Comparison of ENCODE assay signal across 18 cellular contexts in the genomic region with DNA sequence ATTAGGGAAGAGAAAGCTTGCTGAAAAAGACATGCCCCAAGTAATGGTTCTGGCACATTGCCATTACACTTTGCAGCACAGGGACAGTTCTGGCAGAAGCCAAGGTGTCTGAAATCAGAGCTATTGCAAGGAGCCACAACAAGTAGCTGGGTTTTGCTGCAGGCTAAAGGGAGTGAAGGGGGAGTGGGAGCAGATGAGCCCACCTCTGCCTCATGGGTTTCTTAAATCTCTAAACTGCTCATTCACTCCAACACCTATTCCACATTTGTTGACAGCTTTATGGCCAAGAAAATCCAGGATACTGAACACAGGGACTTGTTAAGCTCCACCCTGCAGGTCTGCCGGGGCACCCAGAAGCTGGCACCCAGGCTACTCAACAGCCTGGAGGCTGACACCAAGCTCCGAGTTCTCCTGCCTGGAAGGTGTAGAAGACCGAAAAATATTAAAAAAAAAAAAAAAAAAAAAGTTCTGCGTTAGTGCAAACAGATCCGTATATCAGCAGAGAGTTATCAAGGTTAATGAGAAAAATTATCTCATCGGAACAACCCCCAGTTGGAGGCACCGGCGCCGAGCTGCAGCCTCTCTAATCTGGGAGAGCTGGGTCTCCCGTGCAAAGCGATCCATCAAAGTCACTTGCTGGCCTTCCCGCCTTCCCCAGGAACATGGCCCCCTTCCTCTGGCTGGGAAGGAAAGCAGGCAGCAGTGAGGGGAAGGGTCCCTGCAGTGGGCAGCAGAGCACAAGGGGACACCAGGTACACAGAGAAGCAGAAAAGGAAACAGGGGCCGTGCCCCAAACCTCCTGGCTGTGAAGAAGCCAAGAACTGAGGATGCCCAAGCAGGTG.
DNase-seq lines count a peak whose midpoint lies in the region; ATAC-seq and TF ChIP-seq lines count a peak whose summit lies in the region.
"Had no signal": no experiment of that assay in that cellular context is flagged by ENCODE, and none has a peak within 500 bp of the region (broad histone marks: within the 10 kb centered on the region; RNA-seq: fewer than 3 reads in every experiment).

No MANE protein-coding gene starts in this region.

- CTCF ChIA-PET in SK-N-SH (lab: Yijun Ruan, JAX), result interaction anchor here (0.7 kb wide), 1 partner anchor 141 kb away, joined by 3 read pairs; no protein-coding TSS in a partner anchor

- TF ChIP-seq CTCF in SK-N-SH (IDR thresholded peaks at IDR 0.05) (no peak), mucosa of descending colon (IDR thresholded peaks at IDR 0.05) (no peak)

- H3K27ac ChIP-seq in SK-N-SH (ENCODE audit: low read depth in 2 of 2, low read length in 1 of 2), result peak overlapping the region in 1 of 2 experiments; percentile 58; a peak in 1 of 4 replicates
- H3K27ac ChIP-seq: 22Rv1, C4-2B, dorsolateral prefrontal cortex, upper lobe of left lung had no signal

- no peak overlapping the region for H3K9ac ChIP-seq in SK-N-SH

- H3K4me3 ChIP-seq in SK-N-SH (ENCODE audit: low read depth in 2 of 2, low read length in 1 of 2), result no peak overlapping the region
- H3K4me3 ChIP-seq in mucosa of descending colon, result no peak overlapping the region
- H3K4me3 ChIP-seq: dorsolateral prefrontal cortex, upper lobe of left lung had no signal

- peak; percentile 70 for ATAC-seq in mucosa of descending colon
- ATAC-seq in GM21381 (IDR thresholded peaks at IDR 0.05; ENCODE audit: unreplicated experiment), result no peak

- H3K4me1 ChIP-seq in SK-N-SH (ENCODE audit: control insufficient read depth in 1 of 2, insufficient read depth in 2 of 2, low read depth in 1 of 2, low read length in 1 of 2) (peaks cover 8 to 13% of the 10 kb centered on the region in 2 experiments; a peak in 2 of 4 replicates), mucosa of descending colon (ENCODE audit: low read depth) (peaks cover 7% of the 10 kb centered on the region)
- H3K4me1 ChIP-seq: upper lobe of left lung had no signal

- no peaks in the 10 kb centered on the region for H4K20me1 ChIP-seq in SK-N-SH (ENCODE audit: insufficient read depth)

- DNase-seq in DMS153 treated with DMSO at 0.1 percent for 48 hours (lab: John Stamatoyannopoulos, UW; ENCODE audit: unreplicated experiment), result peak; percentile 15
- no peak for DNase-seq in DMS153 (lab: John Stamatoyannopoulos, UW)
- DNase-seq in NCI-H1694 treated with DMSO at 0.1 percent for 48 hours (lab: John Stamatoyannopoulos, UW), result peak; percentile 14
- no peak for DNase-seq in SK-N-SH
- DNase-seq in mucosa of descending colon, result peak; percentile 16 to 50 (median 42)
- DNase-seq in NCI-H524 treated with DMSO at 0.1 percent for 48 hours (lab: John Stamatoyannopoulos, UW), result no peak
- no peak for DNase-seq in HuH-7.5 (ENCODE audit: low spot score)
- DNase-seq: activated CD8-positive, alpha-beta memory T cell treated with anti-CD3 and anti-CD28 coated beads, Interleukin-2, amount 50 U/mL, for 4 hours; activated naive CD4-positive, alpha-beta T cell treated with anti-CD3 and anti-CD28 coated beads, Interleukin-2, amount 10 ng/mL, durations not matched to agents 7 days and 5 days; dorsolateral prefrontal cortex; H9; IMR-90; stimulated activated naive CD4-positive, alpha-beta T cell treated with Interleukin-2 at 50 U/mL for 16 hours; T1000 had no signal

- no peaks in the 10 kb centered on the region for H3K79me2 ChIP-seq in SK-N-SH (ENCODE audit: insufficient read depth)

- H3K4me2 ChIP-seq in SK-N-SH, result no peak overlapping the region

- H3K36me3 ChIP-seq in SK-N-SH (replicated peaks in 1 of 2; ENCODE audit: control insufficient read depth in 1 of 2, insufficient read depth in 2 of 2, low read length in 1 of 2) (no peaks in the 10 kb centered on the region), mucosa of descending colon (ENCODE audit: low read depth) (no peaks in the 10 kb centered on the region)
- H3K36me3 ChIP-seq: upper lobe of left lung had no signal

- POLR2A ChIA-PET in SK-N-SH (lab: Yijun Ruan, JAX), result interaction anchor here (1.1 kb wide), 1 partner anchor 123 kb away, joined by 3 read pairs; no protein-coding TSS in a partner anchor

- H3K9me3 ChIP-seq in SK-N-SH (no peaks in the 10 kb centered on the region), mucosa of descending colon (no peaks in the 10 kb centered on the region)
- H3K9me3 ChIP-seq: upper lobe of left lung had no signal

- TF ChIP-seq RAD21 in SK-N-SH (IDR thresholded peaks at IDR 0.05; ENCODE audit: low read length), result no peak

- no peaks in the 10 kb centered on the region for H3K27me3 ChIP-seq in SK-N-SH (ENCODE audit: insufficient read depth)
- H3K27me3 ChIP-seq: dorsolateral prefrontal cortex, upper lobe of left lung had no signal

- WGBS in SK-N-SH (ENCODE audit: low lambda C conversion rate), result 91% methylated on average over 13 of the region's 13 CpGs

- peaks cover 12% of the 10 kb centered on the region for H3F3A ChIP-seq in SK-N-SH (replicated peaks; ENCODE audit: insufficient read depth)

- no peak overlapping the region for H2AFZ ChIP-seq in SK-N-SH (ENCODE audit: low read depth)

- TF ChIP-seq EP300 in SK-N-SH (IDR thresholded peaks at IDR 0.05; ENCODE audit: borderline replicate concordance in 1 of 2, low read depth in 1 of 2, low read length in 1 of 2), result no peak

- intact Hi-C loops in mucosa of descending colon (cut with DNase I, micrococcal nuclease), result no loop called here

- H3K9me2 ChIP-seq in SK-N-SH, result no peaks in the 10 kb centered on the region

TF ChIP-seq in SK-N-SH, 30 proteins besides CTCF, POLR2A, EP300 and RAD21:
- TF ChIP-seq CHD2 (IDR thresholded peaks at IDR 0.05; ENCODE audit: low read length, partially characterized antibody) (no peak), TAF1 (IDR thresholded peaks at IDR 0.05; ENCODE audit: borderline replicate concordance, low read depth, low read length) (no peak), NFIC (IDR thresholded peaks at IDR 0.05; ENCODE audit: borderline replicate concordance) (0 out of 2 replicates have a peak, but pooled peaks have one; percentile 28)
- TF ChIP-seq, protein P1, sequence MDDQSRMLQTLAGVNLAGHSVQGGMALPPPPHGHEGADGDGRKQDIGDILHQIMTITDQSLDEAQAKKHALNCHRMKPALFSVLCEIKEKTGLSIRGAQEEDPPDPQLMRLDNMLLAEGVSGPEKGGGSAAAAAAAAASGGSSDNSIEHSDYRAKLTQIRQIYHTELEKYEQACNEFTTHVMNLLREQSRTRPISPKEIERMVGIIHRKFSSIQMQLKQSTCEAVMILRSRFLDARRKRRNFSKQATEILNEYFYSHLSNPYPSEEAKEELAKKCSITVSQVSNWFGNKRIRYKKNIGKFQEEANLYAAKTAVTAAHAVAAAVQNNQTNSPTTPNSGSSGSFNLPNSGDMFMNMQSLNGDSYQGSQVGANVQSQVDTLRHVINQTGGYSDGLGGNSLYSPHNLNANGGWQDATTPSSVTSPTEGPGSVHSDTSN (IDR thresholded peaks at IDR 0.05), result no peak

Comparison
In these comparisons a context has a peak if more than half of its experiments do, and no peak if none do; other contexts are left out.
1. DNase-seq: peak in DMS153 treated with DMSO at 0.1 percent for 48 hours (single experiment), NCI-H1694 treated with DMSO at 0.1 percent for 48 hours (single experiment) and mucosa of descending colon (3 of 3); none in DMS153 (single experiment), SK-N-SH (single experiment), NCI-H524 treated with DMSO at 0.1 percent for 48 hours (single experiment) and HuH-7.5 (single experiment).